In genomic region chr11:94128171-94128745, GRCh38 we compare ENCODE assay signal across 8 cellular contexts. TPM values are rescaled to one million over a fixed set of nuclear protein-coding genes. Genes with fewer than 3 reads are reported as not detected.
DNase-seq lines count a peak whose midpoint lies in the region; ATAC-seq, FAIRE-seq and TF ChIP-seq lines count a peak whose summit lies in the region.

No MANE protein-coding gene starts in this region.

- H3K9me3 ChIP-seq in breast epithelium (no peaks in the 10 kb centered on the region), HepG2 (ENCODE audit: low read length) (no peaks in the 10 kb centered on the region)

- peak overlapping the region; percentile 83 for H3K4me2 ChIP-seq in HepG2 (ENCODE audit: low read depth, low read length)

- TSS peak; percentile 67 for BruUV-seq in HepG2 (replicated peaks; lab: Mats Ljungman, UMichigan)

- ATAC-seq in HG02852 (IDR thresholded peaks at IDR 0.05; ENCODE audit: unreplicated experiment) = peak; percentile 20
- ATAC-seq in HepG2 = peak; percentile 53

- H3K27me3 ChIP-seq in breast epithelium = no peaks in the 10 kb centered on the region
- no peaks in the 10 kb centered on the region; a peak in 1 of 5 replicates for H3K27me3 ChIP-seq in HepG2 (ENCODE audit: control insufficient read depth in 1 of 2, insufficient read depth in 2 of 2, low read length in 2 of 2)

- TF ChIP-seq POLR2A in breast epithelium (IDR thresholded peaks at IDR 0.05) = no peak
- no peak for TF ChIP-seq POLR2A in HepG2 (IDR thresholded peaks at IDR 0.05; ENCODE audit: insufficient read depth in 1 of 2, low read depth in 2 of 2, low read length in 2 of 2)

- peak overlapping the region; percentile 35 for H2AFZ ChIP-seq in HepG2 (ENCODE audit: low read length)

- intact Hi-C loops in breast epithelium (cut with DNase I; ENCODE audit: low total_unique reads) = no loop called here
- intact Hi-C loops in HepG2 (cut with micrococcal nuclease; ENCODE audit: unreplicated experiment) = loop anchor here (2.0 to 10.0 kb wide), 3 partner anchors 25 to 364 kb away; partner anchors contain the start of genes ANKRD49 and MRE11

- TF ChIP-seq CTCF in breast epithelium (IDR thresholded peaks at IDR 0.05) (no peak), HepG2 (CRISPR knock-in tag; IDR thresholded peaks at IDR 0.05) (no peak)

- peak overlapping the region; percentile 81 for H3K9ac ChIP-seq in HepG2 (ENCODE audit: insufficient read depth, low read depth, low read length)

- in situ Hi-C loops in HepG2 (cut with HindIII; ENCODE audit: extremely low pct_ligation_motif_present, low pct_unique_long_range_greater_than_20kb) = no loop called here

- 1% methylated on average over 21 of the region's 24 CpGs for WGBS in HepG2 (ENCODE audit: low lambda C conversion rate)

- no peak for FAIRE-seq in HepG2 (lab: Jason Lieb, UNC)

- peak overlapping the region; percentile 75 to 82 (median 80) for H3K4me3 ChIP-seq in breast epithelium
- peak overlapping the region; percentile 90 to 96 (median 94) for H3K4me3 ChIP-seq in HepG2 (replicated peaks in 1 of 3; ENCODE audit: insufficient read depth in 1 of 3, low read depth in 2 of 3, low read length in 3 of 3)

- H3K36me3 ChIP-seq in breast epithelium (no peaks in the 10 kb centered on the region), HepG2 (replicated peaks in 1 of 2; ENCODE audit: control insufficient read depth in 1 of 2, insufficient read depth in 2 of 2, low read length in 2 of 2) (no peaks in the 10 kb centered on the region)

- TF ChIP-seq RAD21 in HepG2 (CRISPR knock-in tag; IDR thresholded peaks at IDR 0.05) = no peak

- H3K4me1 ChIP-seq in breast epithelium = peaks cover 0 to 2% of the 10 kb centered on the region in 2 donors
- peaks cover 43% of the 10 kb centered on the region for H3K4me1 ChIP-seq in HepG2 (ENCODE audit: insufficient read depth, low read length)

- peak overlapping the region; percentile 89 to 93 for H3K27ac ChIP-seq in breast epithelium
- H3K27ac ChIP-seq in HepG2 (ENCODE audit: extremely low read length, insufficient read depth, low read length) = peak overlapping the region; percentile 87
- H3K27ac ChIP-seq in substantia nigra (ENCODE audit: low read depth, low read length, poor library complexity, severe bottlenecking) = peak overlapping the region; percentile 71

- TF ChIP-seq EP300 in HepG2 (IDR thresholded peaks at IDR 0.05; ENCODE audit: low read depth in 2 of 2, low read length in 2 of 2) = no peak
- no peak for TF ChIP-seq EP300 in HepG2 (CRISPR knock-in tag; IDR thresholded peaks at IDR 0.05; ENCODE audit: borderline replicate concordance)

- POLR2A ChIA-PET in HepG2 (lab: Yijun Ruan, JAX) = interaction anchor here (0.5 to 2.7 kb wide), 11 partner anchors 11 to 386 kb away, joined by 3 to 30 read pairs (median 5); partner anchors contain the start of genes ANKRD49, C11orf54, MED17 and MRE11

- CTCF ChIA-PET in HepG2 (lab: Yijun Ruan, JAX; ENCODE audit: low intra/inter-chr PET ratio, low total read pairs) = no interaction called here

- DNase-seq in stimulated activated CD4-positive, alpha-beta T cell treated with anti-CD3 and anti-CD28 coated beads, Interleukin-2, amount 100 ng/mL, for 4 hours (ENCODE audit: low read depth) = peak; percentile 12
- no peak for DNase-seq in stimulated activated CD4-positive, alpha-beta T cell treated with anti-CD3 and anti-CD28 coated beads, Interleukin-4, amount 100 ng/mL, for 24 hours
- DNase-seq in NCI-H2227 treated with DMSO at 0.1 percent for 48 hours (lab: John Stamatoyannopoulos, UW) (peak; percentile 64), breast epithelium (ENCODE audit: low spot score in 2 of 2) (no peak), HepG2 (ENCODE audit: low spot score) (no peak), substantia nigra (lab: John Stamatoyannopoulos, UW) (peak in 12 of 49 donors; percentile 21 to 64 (median 42)), NCI-H2081 treated with DMSO at 0.1 percent for 48 hours (lab: John Stamatoyannopoulos, UW) (no peak)

- peaks cover 37% of the 10 kb centered on the region for H3K79me2 ChIP-seq in HepG2 (ENCODE audit: insufficient read depth, low read length)

- peaks cover 10% of the 10 kb centered on the region; the same call in 1 of the 2 replicates for H4K20me1 ChIP-seq in HepG2 (ENCODE audit: insufficient read depth, low read length)

TF ChIP-seq in HepG2, 621 proteins besides CTCF, POLR2A, EP300 and RAD21 (continues in another document):
- no peak for TF ChIP-seq ZNF878 (CRISPR knock-in tag; IDR thresholded peaks at IDR 0.05)
- TF ChIP-seq, protein P1, sequence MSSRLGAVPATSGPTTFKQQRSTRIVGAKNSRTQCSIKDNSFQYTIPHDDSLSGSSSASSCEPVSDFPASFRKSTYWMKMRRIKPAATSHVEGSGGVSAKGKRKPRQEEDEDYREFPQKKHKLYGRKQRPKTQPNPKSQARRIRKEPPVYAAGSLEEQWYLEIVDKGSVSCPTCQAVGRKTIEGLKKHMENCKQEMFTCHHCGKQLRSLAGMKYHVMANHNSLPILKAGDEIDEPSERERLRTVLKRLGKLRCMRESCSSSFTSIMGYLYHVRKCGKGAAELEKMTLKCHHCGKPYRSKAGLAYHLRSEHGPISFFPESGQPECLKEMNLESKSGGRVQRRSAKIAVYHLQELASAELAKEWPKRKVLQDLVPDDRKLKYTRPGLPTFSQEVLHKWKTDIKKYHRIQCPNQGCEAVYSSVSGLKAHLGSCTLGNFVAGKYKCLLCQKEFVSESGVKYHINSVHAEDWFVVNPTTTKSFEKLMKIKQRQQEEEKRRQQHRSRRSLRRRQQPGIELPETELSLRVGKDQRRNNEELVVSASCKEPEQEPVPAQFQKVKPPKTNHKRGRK (CRISPR knock-in tag; IDR thresholded peaks at IDR 0.05) = no peak
- peak; percentile 21; the same call in 1 of the 2 replicates for TF ChIP-seq HHEX (CRISPR knock-in tag; IDR thresholded peaks at IDR 0.05)
- TF ChIP-seq MAFK (conservative IDR thresholded peaks at IDR 0.05 in 1 of 2, IDR thresholded peaks at IDR 0.05 in 1 of 2; ENCODE audit: low read length in 2 of 2) = no peak
- TF ChIP-seq NFKBIZ (CRISPR knock-in tag; IDR thresholded peaks at IDR 0.05) = no peak

RNA-seq across cellular contexts. Expression of gene PANX1, which starts 0.4 kb away (rescaled TPM):
- total RNA-seq in breast epithelium (10 to 100 TPM; 16.7 to 20.3 (median 17.7) TPM), HepG2 (2016; rRNA removed; fragmentation: Illumina TruSeq; extraction: Trizol) (21.7 and 24.8 TPM in 2 replicates)
- total RNA-seq in HepG2 (2016; cell fraction: cytosol; rRNA removed; fragmentation: Illumina TruSeq; extraction: Trizol; ENCODE audit: low read depth) = 2.7 and 3.0 TPM in 2 replicates
- total RNA-seq in HepG2 (2016; cell fraction: insoluble cytoplasmic fraction; rRNA removed; fragmentation: Illumina TruSeq; extraction: Trizol) = 21.2 and 23.9 TPM in 2 replicates
- total RNA-seq in HepG2 (2016; cell fraction: membrane; rRNA removed; fragmentation: Illumina TruSeq; extraction: Trizol) = 10.3 and 10.9 TPM in 2 replicates
- total RNA-seq in HepG2 (2016; cell fraction: nucleus; rRNA removed; fragmentation: Illumina TruSeq; extraction: Trizol) = 24.8 and 25.7 TPM in 2 replicates
- 8.3 and 8.5 TPM in 2 replicates for polyA plus RNA-seq in HepG2 (2011; rRNA removed)
- 5.7 and 7.5 TPM in 2 replicates for polyA plus RNA-seq in HepG2 (2011; cell fraction: cytosol; rRNA removed)
- 3.6 and 4.1 TPM in 2 replicates for polyA plus RNA-seq in HepG2 (2011; cell fraction: nucleus; rRNA removed)
- polyA plus RNA-seq in HepG2 (2012) = 8.2 and 10.6 TPM in 2 replicates
- polyA plus RNA-seq in HepG2 (2016; cell fraction: cytosol; fragmentation: Illumina TruSeq; extraction: Trizol; ENCODE audit: low read depth) = 2.0 and 2.5 TPM in 2 replicates
- 10.6 and 12.0 TPM in 2 replicates for polyA plus RNA-seq in HepG2 (2016; cell fraction: insoluble cytoplasmic fraction; fragmentation: Illumina TruSeq; extraction: Trizol; ENCODE audit: low read depth)
- 4.3 and 5.2 TPM in 2 replicates for polyA plus RNA-seq in HepG2 (2016; cell fraction: membrane; fragmentation: Illumina TruSeq; extraction: Trizol; ENCODE audit: low read depth)
- polyA plus RNA-seq in HepG2 (2016; cell fraction: nucleus; fragmentation: Illumina TruSeq; extraction: Trizol; ENCODE audit: insufficient read depth, low read depth) = 14.9 and 18.1 TPM in 2 replicates
- 29.4 and 35.6 TPM in 2 replicates for polyA minus RNA-seq in HepG2 (2011; rRNA and poly(A)+ RNA removed; ENCODE audit: low replicate concordance)
- polyA minus RNA-seq in HepG2 (2011; cell fraction: cytosol; rRNA and poly(A)+ RNA removed) = 12.7 and 17.0 TPM in 2 replicates
- polyA minus RNA-seq in HepG2 (2011; cell fraction: nucleus; rRNA and poly(A)+ RNA removed) = 22.4 and 25.7 TPM in 2 replicates

Comparison
In these comparisons a context has a peak if more than half of its experiments do, and no peak if none do; other contexts are left out.
1. DNase-seq: peak in stimulated activated CD4-positive, alpha-beta T cell treated with anti-CD3 and anti-CD28 coated beads, Interleukin-2, amount 100 ng/mL, for 4 hours (single experiment) and NCI-H2227 treated with DMSO at 0.1 percent for 48 hours (single experiment); none in stimulated activated CD4-positive, alpha-beta T cell treated with anti-CD3 and anti-CD28 coated beads, Interleukin-4, amount 100 ng/mL, for 24 hours (single experiment), breast epithelium (0 of 2), HepG2 (single experiment) and NCI-H2081 treated with DMSO at 0.1 percent for 48 hours (single experiment).
2. Peak in every context shown above with its lines, with median percentiles within 50 percentile points of each other: H3K27ac ChIP-seq.